In genomic region chr2:110770696-110771425, GRCh38 we compare ENCODE assay signal across 8 cellular contexts. TPM values are rescaled to one million over a fixed set of nuclear protein-coding genes. Genes with fewer than 3 reads are reported as not detected.
DNase-seq lines count a peak whose midpoint lies in the region; ATAC-seq, FAIRE-seq and TF ChIP-seq lines count a peak whose summit lies in the region.

No MANE protein-coding gene starts in this region.

- FAIRE-seq in small intestine (lab: Jason Lieb, UNC), result no peak

- H3K4me1 ChIP-seq in small intestine (ENCODE audit: control insufficient read depth in 2 of 2, insufficient read depth in 1 of 2, low read depth in 1 of 2, low read length in 1 of 2), result peaks cover 0 to 3% of the 10 kb centered on the region in 2 donors

- H3K27me3 ChIP-seq in kidney epithelial cell (ENCODE audit: control insufficient read depth, insufficient read depth, low read length) (peaks cover 10% of the 10 kb centered on the region), small intestine (ENCODE audit: control insufficient read depth in 2 of 2, insufficient read depth in 2 of 2, low read length in 2 of 2) (peaks cover 0 to 2% of the 10 kb centered on the region in 2 donors)

- H3K9me3 ChIP-seq in small intestine (ENCODE audit: control insufficient read depth, low read depth), result no peaks in the 10 kb centered on the region

- H3K27ac ChIP-seq in VCaP, result peak overlapping the region; percentile 90
- H3K27ac ChIP-seq in small intestine (ENCODE audit: low read depth in 1 of 2, low read length in 1 of 2), result peak overlapping the region in 1 of 2 donors; percentile 41

- no peak for ATAC-seq in GM18861 (IDR thresholded peaks at IDR 0.05; ENCODE audit: unreplicated experiment)
- no peak for ATAC-seq in HG02981 (IDR thresholded peaks at IDR 0.05; ENCODE audit: unreplicated experiment)
- ATAC-seq in GM19467 (IDR thresholded peaks at IDR 0.05; ENCODE audit: unreplicated experiment), result no peak

- H3K4me3 ChIP-seq in kidney epithelial cell (ENCODE audit: low read depth, low read length), result no peak overlapping the region
- no peak overlapping the region for H3K4me3 ChIP-seq in small intestine (ENCODE audit: low read depth in 1 of 2, low read length in 2 of 2)

- H3K36me3 ChIP-seq in kidney epithelial cell (ENCODE audit: control insufficient read depth, insufficient read depth, low read length) (no peaks in the 10 kb centered on the region), small intestine (ENCODE audit: control insufficient read depth in 2 of 2, insufficient read depth in 2 of 2, low read length in 2 of 2) (no peaks in the 10 kb centered on the region)

- DNase-seq in AG08396 (ENCODE audit: low spot score) (peak; percentile 51), NCI-H1105 (lab: John Stamatoyannopoulos, UW) (peak; percentile 85), kidney epithelial cell (ENCODE audit: low read depth) (peak; percentile 48), small intestine (no peak)

- no peak for TF ChIP-seq CTCF in VCaP (conservative IDR thresholded peaks at IDR 0.05)
- no peak for TF ChIP-seq CTCF in kidney epithelial cell (IDR thresholded peaks at IDR 0.05; ENCODE audit: insufficient read depth, low read length, poor library complexity, severe bottlenecking)

- WGBS in small intestine, 3 donors, result 16 to 39% (median 35%) methylated on average over 15 of the region's 15 CpGs

RNA-seq across cellular contexts. Expression of gene ACOXL, which starts 38.5 kb away (rescaled TPM):
- 0.58 and 1.6 TPM in 2 replicates for total RNA-seq in kidney epithelial cell
- polyA plus RNA-seq in small intestine, result under 1 TPM in 1 of 3 donors, not detected in 2; 0.06 TPM
